ENCODE assay signal across 15 cellular contexts in the genomic region with DNA sequence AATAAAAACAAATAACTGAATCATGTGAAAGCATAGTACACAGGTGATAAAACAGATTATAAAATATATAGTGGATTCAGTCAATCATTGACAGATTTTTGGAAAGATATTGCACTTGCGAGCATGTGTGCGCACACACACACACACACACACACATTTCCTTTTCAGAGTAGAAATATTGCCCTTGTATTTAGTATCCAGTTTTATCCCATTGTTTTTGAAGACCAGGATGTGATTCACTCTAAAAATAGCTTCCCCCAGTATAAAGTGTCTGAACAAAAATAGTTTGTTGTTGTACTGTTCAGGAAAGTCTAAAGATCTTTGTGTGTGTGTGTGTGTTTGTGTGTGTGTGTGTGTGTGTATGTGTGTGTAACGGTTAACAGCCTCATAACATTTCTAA.
DNase-seq lines count a peak whose midpoint lies in the region; ATAC-seq and TF ChIP-seq lines count a peak whose summit lies in the region.
"Had no signal": no experiment of that assay in that cellular context is flagged by ENCODE, and none has a peak within 500 bp of the region (broad histone marks: within the 10 kb centered on the region; RNA-seq: fewer than 3 reads in every experiment).

No MANE protein-coding gene starts in this region.

- peaks cover 1% of the 10 kb centered on the region for H3K27me3 Mint-ChIP-seq in glutamatergic neuron (ENCODE audit: unreplicated experiment)
- no peaks in the 10 kb centered on the region for H3K27me3 Mint-ChIP-seq in Calu3 (ENCODE audit: unreplicated experiment)
- H3K27me3 Mint-ChIP-seq in activated CD8-positive, alpha-beta T cell treated with anti-CD3 and anti-CD28 coated beads, Interleukin-2, amount 10 ng/mL, durations not matched to agents 7 days and 5 days (ENCODE audit: low read depth): no peaks in the 10 kb centered on the region
- H3K27me3 Mint-ChIP-seq: naive thymus-derived CD4-positive, alpha-beta T cell; type B pancreatic cell had no signal

- TF ChIP-seq CTCF in SK-N-SH (IDR thresholded peaks at IDR 0.05) (no peak), astrocyte of the spinal cord (IDR thresholded peaks at IDR 0.05; ENCODE audit: low read depth, low read length) (no peak), glutamatergic neuron (IDR thresholded peaks at IDR 0.05; ENCODE audit: partially characterized antibody, unreplicated experiment) (no peak), Calu3 (IDR thresholded peaks at IDR 0.05; ENCODE audit: unreplicated experiment) (no peak)

- BruUV-seq in Calu3 (replicated peaks; lab: Mats Ljungman, UMichigan): no TSS peak

- DNase-seq in SK-N-SH (no peak), astrocyte of the spinal cord (ENCODE audit: low read depth, low spot score) (peak; percentile 72), glutamatergic neuron (no peak), Calu3 (no peak)
- DNase-seq in activated CD8-positive, alpha-beta T cell treated with anti-CD3 and anti-CD28 coated beads, Interleukin-2, amount 10 ng/mL, durations not matched to agents 7 days and 5 days: no peak
- DNase-seq: activated CD4-positive, CD25-positive, alpha-beta regulatory T cell treated with anti-CD3 and anti-CD28 coated beads, Interleukin-2, amount 50 U/mL, for 72 hours; activated T-cell treated with anti-CD3 and anti-CD28 coated beads, Interleukin-2, amount 50 U/mL, for 1 hour; adrenal gland; COR-L47; endodermal cell; naive thymus-derived CD4-positive, alpha-beta T cell had no signal

- no peaks in the 10 kb centered on the region for H4K20me1 ChIP-seq in SK-N-SH (ENCODE audit: insufficient read depth)

- 72% methylated on average over 3 of the region's 3 CpGs for WGBS in SK-N-SH (ENCODE audit: low lambda C conversion rate)

- no peaks in the 10 kb centered on the region for H3K9me2 ChIP-seq in SK-N-SH

- no peaks in the 10 kb centered on the region for H3K27me3 ChIP-seq in SK-N-SH (ENCODE audit: insufficient read depth)
- H3K27me3 ChIP-seq in skeletal muscle satellite cell (ENCODE audit: control insufficient read depth, insufficient read depth, low read length): no peaks in the 10 kb centered on the region
- H3K27me3 ChIP-seq: adrenal gland had no signal

- H3K4me3 ChIP-seq in SK-N-SH (ENCODE audit: low read depth in 2 of 2, low read length in 1 of 2) (no peak overlapping the region), astrocyte of the spinal cord (ENCODE audit: low read depth, low read length) (no peak overlapping the region), skeletal muscle satellite cell (ENCODE audit: low read length) (no peak overlapping the region)

- no peak overlapping the region for H3K9ac ChIP-seq in SK-N-SH
- H3K9ac ChIP-seq in skeletal muscle satellite cell (ENCODE audit: low read depth, low read length): no peak overlapping the region

- in situ Hi-C loops in astrocyte of the spinal cord (cut with HindIII; ENCODE audit: low sequenced_read_pairs): no loop called here

- H3K36me3 ChIP-seq in SK-N-SH (replicated peaks in 1 of 2; ENCODE audit: control insufficient read depth in 1 of 2, insufficient read depth in 2 of 2, low read length in 1 of 2) (no peaks in the 10 kb centered on the region), skeletal muscle satellite cell (ENCODE audit: insufficient read depth, low read length) (no peaks in the 10 kb centered on the region)
- H3K36me3 ChIP-seq: adrenal gland had no signal

- no peaks in the 10 kb centered on the region for H3F3A ChIP-seq in SK-N-SH (replicated peaks; ENCODE audit: insufficient read depth)

- H3K27ac Mint-ChIP-seq in glutamatergic neuron (ENCODE audit: unreplicated experiment) (peak overlapping the region; percentile 80), Calu3 (ENCODE audit: unreplicated experiment) (no peak overlapping the region)
- no peak overlapping the region for H3K27ac Mint-ChIP-seq in activated CD8-positive, alpha-beta T cell treated with anti-CD3 and anti-CD28 coated beads, Interleukin-2, amount 10 ng/mL, durations not matched to agents 7 days and 5 days
- H3K27ac Mint-ChIP-seq: endodermal cell; naive thymus-derived CD4-positive, alpha-beta T cell; type B pancreatic cell had no signal

- H3K9me3 ChIP-seq in SK-N-SH (no peaks in the 10 kb centered on the region), skeletal muscle satellite cell (replicated peaks; ENCODE audit: low read length) (no peaks in the 10 kb centered on the region)
- H3K9me3 ChIP-seq: adrenal gland had no signal

- H3K79me2 ChIP-seq in SK-N-SH (ENCODE audit: insufficient read depth): no peaks in the 10 kb centered on the region

- no peak overlapping the region for H3K4me2 ChIP-seq in SK-N-SH
- H3K4me2 ChIP-seq in skeletal muscle satellite cell (ENCODE audit: low read length): peak overlapping the region; percentile 19

- POLR2A ChIA-PET in SK-N-SH (lab: Yijun Ruan, JAX): no interaction called here
- POLR2A ChIA-PET in activated CD8-positive, alpha-beta T cell treated with anti-CD3 and anti-CD28 coated beads, Interleukin-2, amount 10 ng/mL, durations not matched to agents 7 days and 5 days (lab: Charles Lee): no interaction called here

- H3K4me1 Mint-ChIP-seq in glutamatergic neuron (ENCODE audit: low read depth, unreplicated experiment) (peaks cover 7% of the 10 kb centered on the region), Calu3 (ENCODE audit: low read depth, unreplicated experiment) (no peaks in the 10 kb centered on the region)
- no peaks in the 10 kb centered on the region for H3K4me1 Mint-ChIP-seq in activated CD8-positive, alpha-beta T cell treated with anti-CD3 and anti-CD28 coated beads, Interleukin-2, amount 10 ng/mL, durations not matched to agents 7 days and 5 days (ENCODE audit: low read depth)
- H3K4me1 Mint-ChIP-seq: endodermal cell; naive thymus-derived CD4-positive, alpha-beta T cell had no signal

- no peak for TF ChIP-seq EP300 in SK-N-SH (IDR thresholded peaks at IDR 0.05; ENCODE audit: borderline replicate concordance in 1 of 2, low read depth in 1 of 2, low read length in 1 of 2)

- H3K9me3 Mint-ChIP-seq in glutamatergic neuron (ENCODE audit: unreplicated experiment): peaks cover 3% of the 10 kb centered on the region
- H3K9me3 Mint-ChIP-seq in Calu3 (ENCODE audit: low read depth, unreplicated experiment): peaks cover 2% of the 10 kb centered on the region
- H3K9me3 Mint-ChIP-seq in activated CD8-positive, alpha-beta T cell treated with anti-CD3 and anti-CD28 coated beads, Interleukin-2, amount 10 ng/mL, durations not matched to agents 7 days and 5 days (ENCODE audit: insufficient read depth): no peaks in the 10 kb centered on the region
- H3K9me3 Mint-ChIP-seq: endodermal cell, type B pancreatic cell had no signal

- CTCF ChIA-PET in SK-N-SH (lab: Yijun Ruan, JAX): interaction anchor here (1.0 kb wide), 1 partner anchor 150 kb away, joined by 3 read pairs; no protein-coding TSS in a partner anchor
- CTCF ChIA-PET in Calu3 (lab: Charles Lee): no interaction called here
- CTCF ChIA-PET in activated CD8-positive, alpha-beta T cell treated with anti-CD3 and anti-CD28 coated beads, Interleukin-2, amount 10 ng/mL, durations not matched to agents 7 days and 5 days (lab: Charles Lee): no interaction called here

- no peak overlapping the region for H3K4me3 Mint-ChIP-seq in glutamatergic neuron (ENCODE audit: unreplicated experiment)
- H3K4me3 Mint-ChIP-seq in Calu3 (ENCODE audit: low read depth, unreplicated experiment): no peak overlapping the region
- no peak overlapping the region for H3K4me3 Mint-ChIP-seq in activated CD8-positive, alpha-beta T cell treated with anti-CD3 and anti-CD28 coated beads, Interleukin-2, amount 10 ng/mL, durations not matched to agents 7 days and 5 days
- H3K4me3 Mint-ChIP-seq: endodermal cell; naive thymus-derived CD4-positive, alpha-beta T cell; type B pancreatic cell had no signal

- H2AFZ ChIP-seq in SK-N-SH (ENCODE audit: low read depth): peak overlapping the region; percentile 57; the same call in 1 of the 2 replicates

- no peak for TF ChIP-seq RAD21 in SK-N-SH (IDR thresholded peaks at IDR 0.05; ENCODE audit: low read length)

- no peak overlapping the region for H3K27ac ChIP-seq in SK-N-SH (ENCODE audit: low read depth in 2 of 2, low read length in 1 of 2)
- H3K27ac ChIP-seq: adrenal gland had no signal

- H3K4me1 ChIP-seq in SK-N-SH (ENCODE audit: control insufficient read depth in 1 of 2, insufficient read depth in 2 of 2, low read depth in 1 of 2, low read length in 1 of 2) (no peaks in the 10 kb centered on the region; a peak in 2 of 4 replicates), skeletal muscle satellite cell (ENCODE audit: control insufficient read depth, insufficient read depth, low read length) (peaks cover 9% of the 10 kb centered on the region)
- H3K4me1 ChIP-seq: adrenal gland had no signal

- intact Hi-C loops in Calu3 (cut with micrococcal nuclease; ENCODE audit: unreplicated experiment): no loop called here

- no peak for ATAC-seq in SK-N-SH treated with all-trans-retinoic acid at 6 μM for 48 hours
- no peak for ATAC-seq in HG03457 (IDR thresholded peaks at IDR 0.05; ENCODE audit: unreplicated experiment)
- no peak for ATAC-seq in activated CD8-positive, alpha-beta T cell treated with anti-CD3 and anti-CD28 coated beads, Interleukin-2, amount 10 ng/mL, durations not matched to agents 7 days and 5 days
- ATAC-seq: naive thymus-derived CD4-positive, alpha-beta T cell had no signal

- H3K36me3 Mint-ChIP-seq in glutamatergic neuron (ENCODE audit: unreplicated experiment): peaks cover 5% of the 10 kb centered on the region
- H3K36me3 Mint-ChIP-seq in Calu3 (ENCODE audit: insufficient read depth, unreplicated experiment): no peaks in the 10 kb centered on the region
- H3K36me3 Mint-ChIP-seq in activated CD8-positive, alpha-beta T cell treated with anti-CD3 and anti-CD28 coated beads, Interleukin-2, amount 10 ng/mL, durations not matched to agents 7 days and 5 days (ENCODE audit: low read depth): no peaks in the 10 kb centered on the region
- H3K36me3 Mint-ChIP-seq: naive thymus-derived CD4-positive, alpha-beta T cell; type B pancreatic cell had no signal

TF ChIP-seq in SK-N-SH, 30 proteins besides CTCF, POLR2A, EP300 and RAD21 (continues in another document):
- TF ChIP-seq GABPA (IDR thresholded peaks at IDR 0.05; ENCODE audit: low read depth): no peak
- 0 out of 2 replicates have a peak, but pooled peaks have one; percentile 23 for TF ChIP-seq FOSL2 (IDR thresholded peaks at IDR 0.05; ENCODE audit: borderline replicate concordance, low read depth)
- TF ChIP-seq FOXM1 (IDR thresholded peaks at IDR 0.05; ENCODE audit: low read depth): no peak

TF ChIP-seq in SK-N-SH treated with all-trans-retinoic acid at 6 μM for 48 hours, 23 proteins besides CTCF, POLR2A, EP300 and RAD21 (continues in another document):
- TF ChIP-seq GLIS3 (CRISPR knock-in tag; IDR thresholded peaks at IDR 0.05) (no peak), CSDC2 (CRISPR knock-in tag; IDR thresholded peaks at IDR 0.05) (no peak), RARB (CRISPR knock-in tag; IDR thresholded peaks at IDR 0.05) (no peak), ZNF8 (CRISPR knock-in tag; IDR thresholded peaks at IDR 0.05) (no peak)
